1 cellular context compared by ENCODE assay signal in genomic region chr12:884746-885414, GRCh38.
TF ChIP-seq lines count a peak whose summit lies in the region.

No MANE protein-coding gene starts in this region.

TF ChIP-seq in HEK293, 187 proteins besides CTCF, POLR2A, EP300 and RAD21:
- TF ChIP-seq REPIN1 (tag by site-specific recombination; IDR thresholded peaks at IDR 0.05; ENCODE audit: low read depth), result no peak
- no peak for TF ChIP-seq ZNF335 (tag by site-specific recombination; conservative IDR thresholded peaks at IDR 0.05)
- peak; percentile 66 for TF ChIP-seq ZIC2 (tag by site-specific recombination; IDR thresholded peaks at IDR 0.05)
- peak; percentile 23; the same call in 1 of the 2 replicates for TF ChIP-seq GLIS1 (tag by site-specific recombination; IDR thresholded peaks at IDR 0.05)
